Comparison of ENCODE assay signal across 29 cellular contexts in the genomic region with DNA sequence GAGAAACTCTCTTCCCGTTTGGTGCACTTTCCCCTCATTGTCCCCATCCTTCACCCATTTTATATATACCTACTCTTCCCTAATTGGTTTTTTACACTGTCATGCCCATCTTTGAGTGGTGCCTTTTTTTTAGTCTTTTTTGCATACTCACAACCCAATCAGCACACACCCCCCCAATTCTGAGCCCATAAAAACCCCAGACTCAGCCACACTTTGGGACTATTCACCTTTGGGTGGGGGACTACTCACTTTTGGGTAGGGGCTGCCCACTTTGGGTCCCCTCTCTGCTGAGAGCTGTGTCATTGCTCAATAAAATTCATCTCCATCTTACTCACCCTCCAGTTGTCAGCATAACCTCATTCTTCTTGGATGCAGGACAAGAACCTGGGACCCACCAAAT.
"Had no signal": no experiment of that assay in that cellular context is flagged by ENCODE, and none has a peak within 500 bp of the region (broad histone marks: within the 10 kb centered on the region; RNA-seq: fewer than 3 reads in every experiment).

No MANE protein-coding gene starts in this region.

- H3K4me1 Mint-ChIP-seq: stimulated activated effector memory CD8-positive, alpha-beta T cell treated with anti-CD3 and anti-CD28 coated beads, Interleukin-12 subunit alpha, Interleukin-12 subunit beta, amount 100 ng/mL, for 72 hours; stimulated activated memory B cell treated with anti-CD40 and anti-IgM and Interleukin-4, amounts not matched to agents 10 μg/mL and 1 μg/mL and 100 μg/mL, for 72 hours; stimulated activated naive B cell treated with anti-CD40 and anti-IgM and Interleukin-4, amounts not matched to agents 10 μg/mL and 1 μg/mL and 100 μg/mL, for 72 hours; stimulated activated naive CD8-positive, alpha-beta T cell treated with anti-CD3 and anti-CD28 coated beads, Interleukin-15, amount 100 ng/mL, for 72 hours had no signal

- H3K27ac ChIP-seq: stomach, suprapubic skin, testis, thoracic aorta, thyroid gland, tibial artery, tibial nerve, transverse colon, upper lobe of left lung, upper lobe of right lung, uterus, vagina had no signal

- H3K9me3 Mint-ChIP-seq: type B pancreatic cell had no signal

- ATAC-seq: stimulated activated effector memory CD8-positive, alpha-beta T cell treated with anti-CD3 and anti-CD28 coated beads, Interleukin-12 subunit alpha, Interleukin-12 subunit beta, amount 100 ng/mL, for 72 hours; stimulated activated memory B cell treated with anti-CD40 and anti-IgM and Interleukin-4, amounts not matched to agents 10 μg/mL and 1 μg/mL and 100 μg/mL, for 72 hours; stimulated activated naive B cell treated with anti-CD40 and anti-IgM and Interleukin-4, amounts not matched to agents 10 μg/mL and 1 μg/mL and 100 μg/mL, for 72 hours; stimulated activated naive CD8-positive, alpha-beta T cell treated with anti-CD3 and anti-CD28 coated beads, Interleukin-15, amount 100 ng/mL, for 72 hours; stimulated activated naive CD8-positive, alpha-beta T cell treated with anti-CD3 and anti-CD28 coated beads, Interleukin-15, Interleukin-2, amounts not matched to agents 100 U/mL and 50 U/mL, for 24 hours; upper lobe of right lung had no signal

- H3K36me3 ChIP-seq: stomach, suprapubic skin, thoracic aorta, thyroid gland, tibial artery, tibial nerve, transverse colon, upper lobe of left lung, upper lobe of right lung, uterus, vagina had no signal

- H3K9me3 ChIP-seq: suprapubic skin, testis, thoracic aorta, thyroid gland, upper lobe of right lung, uterus, vagina had no signal

- H3K4me3 ChIP-seq: stomach, suprapubic skin, testis, thoracic aorta, thyroid gland, tibial artery, tibial nerve, transverse colon, upper lobe of left lung, upper lobe of right lung, uterus, vagina had no signal

- H3K4me3 Mint-ChIP-seq: stimulated activated effector memory CD8-positive, alpha-beta T cell treated with anti-CD3 and anti-CD28 coated beads, Interleukin-12 subunit alpha, Interleukin-12 subunit beta, amount 100 ng/mL, for 72 hours; stimulated activated memory B cell treated with anti-CD40 and anti-IgM and Interleukin-4, amounts not matched to agents 10 μg/mL and 1 μg/mL and 100 μg/mL, for 72 hours; stimulated activated naive B cell treated with anti-CD40 and anti-IgM and Interleukin-4, amounts not matched to agents 10 μg/mL and 1 μg/mL and 100 μg/mL, for 72 hours; stimulated activated naive CD8-positive, alpha-beta T cell treated with anti-CD3 and anti-CD28 coated beads, Interleukin-15, amount 100 ng/mL, for 72 hours; stimulated activated naive CD8-positive, alpha-beta T cell treated with anti-CD3 and anti-CD28 coated beads, Interleukin-15, Interleukin-2, amounts not matched to agents 100 ng/mL and 50 ng/mL, for 24 hours; type B pancreatic cell had no signal

- FAIRE-seq: urothelium cell line had no signal

- H3K36me3 Mint-ChIP-seq: stimulated activated effector memory CD8-positive, alpha-beta T cell treated with anti-CD3 and anti-CD28 coated beads, Interleukin-12 subunit alpha, Interleukin-12 subunit beta, amount 100 ng/mL, for 72 hours; type B pancreatic cell had no signal

- H3K27ac Mint-ChIP-seq: stimulated activated effector memory CD8-positive, alpha-beta T cell treated with anti-CD3 and anti-CD28 coated beads, Interleukin-12 subunit alpha, Interleukin-12 subunit beta, amount 100 ng/mL, for 72 hours; stimulated activated memory B cell treated with anti-CD40 and anti-IgM and Interleukin-4, amounts not matched to agents 10 μg/mL and 1 μg/mL and 100 μg/mL, for 72 hours; stimulated activated naive B cell treated with anti-CD40 and anti-IgM and Interleukin-4, amounts not matched to agents 10 μg/mL and 1 μg/mL and 100 μg/mL, for 72 hours; stimulated activated naive CD8-positive, alpha-beta T cell treated with anti-CD3 and anti-CD28 coated beads, Interleukin-15, amount 100 ng/mL, for 72 hours; stimulated activated naive CD8-positive, alpha-beta T cell treated with anti-CD3 and anti-CD28 coated beads, Interleukin-15, Interleukin-2, amounts not matched to agents 100 ng/mL and 50 ng/mL, for 24 hours; type B pancreatic cell had no signal

- H3K4me1 ChIP-seq: stomach, suprapubic skin, testis, thyroid gland, tibial nerve, transverse colon, upper lobe of left lung, upper lobe of right lung, uterus, vagina had no signal

- DNase-seq: stimulated activated CD4-positive, alpha-beta T cell treated with anti-CD3 and anti-CD28 coated beads, Interleukin-2, amount 100 ng/mL, for 48 hours; stimulated activated CD4-positive, alpha-beta T cell treated with anti-CD3 and anti-CD28 coated beads, Interleukin-4, amount 100 ng/mL, for 1 hour; stimulated activated CD4-positive, alpha-beta T cell treated with anti-CD3 and anti-CD28 coated beads, Interleukin-4, amount 100 ng/mL, for 24 hours; stimulated activated CD4-positive, alpha-beta T cell treated with anti-CD3 and anti-CD28 coated beads, Interleukin-4, amount 100 ng/mL, for 4 hours; stimulated activated CD8-positive, alpha-beta memory T cell treated with anti-CD3 and anti-CD28 coated beads, Interleukin-4, amount 100 ng/mL, for 48 hours; stimulated activated naive B cell treated with anti-CD40 and anti-IgM and Interleukin-4, amounts not matched to agents 10 μg/mL and 1 μg/mL and 100 μg/mL, for 72 hours; stimulated activated naive CD4-positive, alpha-beta T cell; stimulated activated naive CD4-positive, alpha-beta T cell treated with Interleukin-2 at 50 U/mL for 16 hours; stimulated activated naive CD8-positive, alpha-beta T cell treated with anti-CD3 and anti-CD28 coated beads, Interleukin-15, amount 100 ng/mL, for 72 hours; stimulated activated naive CD8-positive, alpha-beta T cell treated with anti-CD3 and anti-CD28 coated beads, Interleukin-15, Interleukin-2, amounts not matched to agents 100 U/mL and 50 U/mL, for 24 hours; stomach; substantia nigra; testis; thyroid gland; tibial artery; transverse colon; trophoblast cell; upper lobe of left lung; upper lobe of right lung; uterus had no signal

- H3K27me3 ChIP-seq: testis, thyroid gland, tibial nerve, upper lobe of left lung, upper lobe of right lung, uterus, vagina had no signal
